Comparison of ENCODE assay signal across 24 cellular contexts in the genomic region with DNA sequence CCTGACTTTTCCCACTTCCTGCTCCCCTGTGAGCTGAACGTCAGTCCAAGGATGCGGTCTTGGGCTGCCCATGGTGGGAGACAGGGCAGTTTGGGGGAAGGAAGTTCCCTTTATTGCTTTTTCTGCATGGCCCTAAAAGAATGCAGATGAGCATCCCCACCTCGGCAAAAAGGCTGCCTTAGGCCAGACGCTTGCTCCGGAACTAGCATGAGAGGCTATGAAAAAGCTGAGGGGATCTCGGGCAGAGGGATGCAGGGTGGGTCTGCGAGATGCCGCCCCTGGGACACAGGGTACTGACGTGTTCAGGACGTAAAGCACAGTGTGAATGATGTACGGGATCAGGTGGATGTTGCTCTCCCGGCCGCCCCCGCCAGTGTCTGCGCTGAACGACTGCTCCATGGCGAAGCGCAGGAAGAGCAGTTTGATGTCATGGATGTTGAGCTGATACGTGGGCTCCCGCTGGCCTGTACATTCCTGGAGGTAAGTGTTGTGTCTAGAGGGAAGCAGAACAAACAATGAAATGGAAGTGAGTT.
A peak's percentile ranks its signal among the peaks of the same experiment; 100 is the strongest.
DNase-seq lines count a peak whose midpoint lies in the region; ATAC-seq and TF ChIP-seq lines count a peak whose summit lies in the region.
"Had no signal": no experiment of that assay in that cellular context is flagged by ENCODE, and none has a peak within 500 bp of the region (broad histone marks: within the 10 kb centered on the region; RNA-seq: fewer than 3 reads in every experiment).

No MANE protein-coding gene starts in this region.

- H3K27me3 Mint-ChIP-seq in endodermal cell (ENCODE audit: insufficient read depth) (no peaks in the 10 kb centered on the region), progenitor cell of endocrine pancreas (no peaks in the 10 kb centered on the region)
- no peaks in the 10 kb centered on the region for H3K27me3 Mint-ChIP-seq in activated CD4-positive, alpha-beta T cell treated with anti-CD3 and anti-CD28 coated beads, Interleukin-2, amount 10 ng/mL, durations not matched to agents 24 days and 14 days
- H3K27me3 Mint-ChIP-seq: CD4-positive, CD25-positive, alpha-beta regulatory T cell had no signal

- no peak for TF ChIP-seq CTCF in endodermal cell (conservative IDR thresholded peaks at IDR 0.05)
- no peak for TF ChIP-seq CTCF in progenitor cell of endocrine pancreas (IDR thresholded peaks at IDR 0.05; ENCODE audit: unreplicated experiment)
- no peak for TF ChIP-seq CTCF in vagina (IDR thresholded peaks at IDR 0.05)

- no peak for TF ChIP-seq POLR2A in vagina (IDR thresholded peaks at IDR 0.05)

- H3K4me1 ChIP-seq in endodermal cell (ENCODE audit: control insufficient read depth, insufficient read depth, low read length) (no peaks in the 10 kb centered on the region), vagina (peaks cover 50% of the 10 kb centered on the region)

- no peak overlapping the region for H3K9ac ChIP-seq in endodermal cell (ENCODE audit: extremely low read depth, low read length, poor library complexity, severe bottlenecking)

- intact Hi-C loops in vagina (cut with DNase I), result no loop called here
- intact Hi-C loops in activated CD4-positive, alpha-beta T cell treated with anti-CD3 and anti-CD28 coated beads, Interleukin-2, amount 10 ng/mL, durations not matched to agents 24 days and 14 days (cut with micrococcal nuclease), result no loop called here

- H3K9me3 ChIP-seq in endodermal cell (ENCODE audit: control insufficient read depth, low read length) (no peaks in the 10 kb centered on the region), vagina (no peaks in the 10 kb centered on the region)
- H3K9me3 ChIP-seq: MG63 had no signal

- H3K27me3 ChIP-seq in endodermal cell (ENCODE audit: control insufficient read depth, insufficient read depth, low read length, poor library complexity, severe bottlenecking) (no peaks in the 10 kb centered on the region), vagina (no peaks in the 10 kb centered on the region)
- H3K27me3 ChIP-seq: MG63 had no signal

- H3K9me3 Mint-ChIP-seq in activated naive CD4-positive, alpha-beta T cell treated with anti-CD3 and anti-CD28 coated beads, Interleukin-2, amount 50 U/mL, for 72 hours, result no peaks in the 10 kb centered on the region
- H3K9me3 Mint-ChIP-seq in endodermal cell, result no peaks in the 10 kb centered on the region
- H3K9me3 Mint-ChIP-seq in progenitor cell of endocrine pancreas (ENCODE audit: low read depth), result no peaks in the 10 kb centered on the region
- H3K9me3 Mint-ChIP-seq in activated CD4-positive, alpha-beta T cell treated with anti-CD3 and anti-CD28 coated beads, Interleukin-2, amount 10 ng/mL, durations not matched to agents 24 days and 14 days, result no peaks in the 10 kb centered on the region
- H3K9me3 Mint-ChIP-seq: CD4-positive, CD25-positive, alpha-beta regulatory T cell had no signal

- H3K27ac ChIP-seq in endodermal cell (ENCODE audit: low read depth, low read length), result no peak overlapping the region
- H3K27ac ChIP-seq in vagina, result peak overlapping the region; percentile 75

- H3K36me3 Mint-ChIP-seq in activated naive CD4-positive, alpha-beta T cell treated with anti-CD3 and anti-CD28 coated beads, Interleukin-2, amount 50 U/mL, for 72 hours, result peaks cover 27 to 46% of the 10 kb centered on the region in 2 donors
- H3K36me3 Mint-ChIP-seq in endodermal cell (ENCODE audit: low read depth), result peaks cover 91% of the 10 kb centered on the region
- peaks cover 28% of the 10 kb centered on the region for H3K36me3 Mint-ChIP-seq in progenitor cell of endocrine pancreas (ENCODE audit: insufficient read depth)
- H3K36me3 Mint-ChIP-seq in activated CD4-positive, alpha-beta T cell treated with anti-CD3 and anti-CD28 coated beads, Interleukin-2, amount 10 ng/mL, durations not matched to agents 24 days and 14 days (ENCODE audit: low read depth), result peaks cover 81% of the 10 kb centered on the region

- H3K4me3 Mint-ChIP-seq in endodermal cell, result no peak overlapping the region
- H3K4me3 Mint-ChIP-seq in progenitor cell of endocrine pancreas (ENCODE audit: low read depth), result no peak overlapping the region
- H3K4me3 Mint-ChIP-seq in activated CD4-positive, alpha-beta T cell treated with anti-CD3 and anti-CD28 coated beads, Interleukin-2, amount 10 ng/mL, durations not matched to agents 24 days and 14 days, result no peak overlapping the region
- H3K4me3 Mint-ChIP-seq: CD4-positive, CD25-positive, alpha-beta regulatory T cell had no signal

- WGBS in endodermal cell (ENCODE audit: insufficient coverage in 1 of 2, insufficient read length in 1 of 2), 2 experiments, result 95 to 98% methylated on average over 20 of the region's 20 CpGs

- H3K4me3 ChIP-seq in endodermal cell (ENCODE audit: low read length) (no peak overlapping the region), vagina (no peak overlapping the region)
- H3K4me3 ChIP-seq: MG63 had no signal

- peak overlapping the region; percentile 36 to 75 for H3K27ac Mint-ChIP-seq in activated naive CD4-positive, alpha-beta T cell treated with anti-CD3 and anti-CD28 coated beads, Interleukin-2, amount 50 U/mL, for 72 hours
- H3K27ac Mint-ChIP-seq in endodermal cell (peak overlapping the region; percentile 29), progenitor cell of endocrine pancreas (peak overlapping the region; percentile 47)
- no peak overlapping the region for H3K27ac Mint-ChIP-seq in activated CD4-positive, alpha-beta T cell treated with anti-CD3 and anti-CD28 coated beads, Interleukin-2, amount 10 ng/mL, durations not matched to agents 24 days and 14 days

- H3K36me3 ChIP-seq in endodermal cell (ENCODE audit: control insufficient read depth, insufficient read depth, low read length) (peaks cover 98% of the 10 kb centered on the region), vagina (peaks cover 0 to 68% of the 10 kb centered on the region in 2 donors)

- no peak for DNase-seq in activated naive CD4-positive, alpha-beta T cell treated with anti-CD3 and anti-CD28 coated beads, Interleukin-2, amount 50 U/mL, for 72 hours (ENCODE audit: low spot score in 2 of 2)
- no peak for DNase-seq in activated naive CD4-positive, alpha-beta T cell treated with Interleukin-2 at 50 U/mL for 16 hours
- DNase-seq in endodermal cell (no peak), progenitor cell of endocrine pancreas (ENCODE audit: low spot score, unreplicated experiment) (no peak), vagina (ENCODE audit: extremely low spot score in 2 of 2) (no peak), COR-L47 (lab: John Stamatoyannopoulos, UW) (no peak)
- DNase-seq in activated CD4-positive, alpha-beta T cell treated with anti-CD3 and anti-CD28 coated beads, Interleukin-2, amount 10 ng/mL, durations not matched to agents 24 days and 14 days, result no peak
- DNase-seq: CD4-positive, CD25-positive, alpha-beta regulatory T cell; DMS79; GF-D8; IMR-90; KG1; MG63; NCI-H1105 treated with DMSO at 0.1 percent for 48 hours; NCI-H146; NCI-H1930; NCI-H2107; NCI-H446 treated with DMSO at 0.1 percent for 48 hours; NCI-H82; NK-92 treated with Interleukin-12 subunit alpha and Interleukin-12 subunit beta, amount 100 ng/mL, for 24 hours; PC-3; SHP77 had no signal

- H3K4me1 Mint-ChIP-seq in endodermal cell (no peaks in the 10 kb centered on the region), progenitor cell of endocrine pancreas (ENCODE audit: low read depth) (peaks cover 4% of the 10 kb centered on the region)
- peaks cover 29% of the 10 kb centered on the region for H3K4me1 Mint-ChIP-seq in activated CD4-positive, alpha-beta T cell treated with anti-CD3 and anti-CD28 coated beads, Interleukin-2, amount 10 ng/mL, durations not matched to agents 24 days and 14 days

- no peak for ATAC-seq in activated naive CD4-positive, alpha-beta T cell treated with anti-CD3 and anti-CD28 coated beads, Interleukin-2, amount 50 U/mL, for 72 hours
- ATAC-seq in GM21526 (IDR thresholded peaks at IDR 0.05; ENCODE audit: low FRiP score, unreplicated experiment), result no peak
- ATAC-seq: HCT116, PC-3 had no signal
